ENCODE assay signal across 1 cellular context in genomic region chr1:40802078-40803075, GRCh38.
TF ChIP-seq lines count a peak whose summit lies in the region.

No MANE protein-coding gene starts in this region.

TF ChIP-seq in K562, 482 proteins besides CTCF, POLR2A, EP300 and RAD21 (continued from another document and continues in another):
- no peak; the same call in 1 of the 2 replicates for TF ChIP-seq MGA (IDR thresholded peaks at IDR 0.05)
- no peak for TF ChIP-seq BACH1 (tag; IDR thresholded peaks at IDR 0.05)
- TF ChIP-seq RB1 (IDR thresholded peaks at IDR 0.05; ENCODE audit: low read depth), result peak; percentile 45
- TF ChIP-seq ZNF124 (CRISPR knock-in tag; IDR thresholded peaks at IDR 0.05), result no peak
- TF ChIP-seq ZNF609 (CRISPR knock-in tag; IDR thresholded peaks at IDR 0.05; ENCODE audit: borderline replicate concordance), result no peak
- no peak for TF ChIP-seq TCF15 (CRISPR knock-in tag; IDR thresholded peaks at IDR 0.05)
- no peak for TF ChIP-seq ZNF282 (CRISPR knock-in tag; IDR thresholded peaks at IDR 0.05)
- peak; percentile 77 for TF ChIP-seq ZFX (CRISPR knock-in tag; IDR thresholded peaks at IDR 0.05)
- peak; percentile 99 for TF ChIP-seq L3MBTL2 (IDR thresholded peaks at IDR 0.05)
- TF ChIP-seq, protein P1, sequence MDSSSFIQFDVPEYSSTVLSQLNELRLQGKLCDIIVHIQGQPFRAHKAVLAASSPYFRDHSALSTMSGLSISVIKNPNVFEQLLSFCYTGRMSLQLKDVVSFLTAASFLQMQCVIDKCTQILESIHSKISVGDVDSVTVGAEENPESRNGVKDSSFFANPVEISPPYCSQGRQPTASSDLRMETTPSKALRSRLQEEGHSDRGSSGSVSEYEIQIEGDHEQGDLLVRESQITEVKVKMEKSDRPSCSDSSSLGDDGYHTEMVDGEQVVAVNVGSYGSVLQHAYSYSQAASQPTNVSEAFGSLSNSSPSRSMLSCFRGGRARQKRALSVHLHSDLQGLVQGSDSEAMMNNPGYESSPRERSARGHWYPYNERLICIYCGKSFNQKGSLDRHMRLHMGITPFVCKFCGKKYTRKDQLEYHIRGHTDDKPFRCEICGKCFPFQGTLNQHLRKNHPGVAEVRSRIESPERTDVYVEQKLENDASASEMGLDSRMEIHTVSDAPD (CRISPR knock-in tag; IDR thresholded peaks at IDR 0.05), result no peak
- TF ChIP-seq ZNF639 (CRISPR knock-in tag; conservative IDR thresholded peaks at IDR 0.05 in 1 of 2, IDR thresholded peaks at IDR 0.05 in 1 of 2), result 0 out of 4 replicates have a peak, but pooled peaks of 1 of the 2 experiments have one; percentile 52
- no peak for TF ChIP-seq RBM34 (IDR thresholded peaks at IDR 0.05; ENCODE audit: borderline replicate concordance, insufficient read depth, low read length)
- TF ChIP-seq TEAD1 (CRISPR knock-in tag; IDR thresholded peaks at IDR 0.05), result peak in 1 of 2 experiments; percentile 46; a peak in 1 of 4 replicates
- TF ChIP-seq ZNF740 (CRISPR knock-in tag; IDR thresholded peaks at IDR 0.05), result no peak
- no peak for TF ChIP-seq ZNF740 (tag; IDR thresholded peaks at IDR 0.05)
- TF ChIP-seq SNRNP70 (optimal IDR thresholded peaks at IDR 0.05; ENCODE audit: low read depth, low read length), result no peak
- TF ChIP-seq, protein P2, sequence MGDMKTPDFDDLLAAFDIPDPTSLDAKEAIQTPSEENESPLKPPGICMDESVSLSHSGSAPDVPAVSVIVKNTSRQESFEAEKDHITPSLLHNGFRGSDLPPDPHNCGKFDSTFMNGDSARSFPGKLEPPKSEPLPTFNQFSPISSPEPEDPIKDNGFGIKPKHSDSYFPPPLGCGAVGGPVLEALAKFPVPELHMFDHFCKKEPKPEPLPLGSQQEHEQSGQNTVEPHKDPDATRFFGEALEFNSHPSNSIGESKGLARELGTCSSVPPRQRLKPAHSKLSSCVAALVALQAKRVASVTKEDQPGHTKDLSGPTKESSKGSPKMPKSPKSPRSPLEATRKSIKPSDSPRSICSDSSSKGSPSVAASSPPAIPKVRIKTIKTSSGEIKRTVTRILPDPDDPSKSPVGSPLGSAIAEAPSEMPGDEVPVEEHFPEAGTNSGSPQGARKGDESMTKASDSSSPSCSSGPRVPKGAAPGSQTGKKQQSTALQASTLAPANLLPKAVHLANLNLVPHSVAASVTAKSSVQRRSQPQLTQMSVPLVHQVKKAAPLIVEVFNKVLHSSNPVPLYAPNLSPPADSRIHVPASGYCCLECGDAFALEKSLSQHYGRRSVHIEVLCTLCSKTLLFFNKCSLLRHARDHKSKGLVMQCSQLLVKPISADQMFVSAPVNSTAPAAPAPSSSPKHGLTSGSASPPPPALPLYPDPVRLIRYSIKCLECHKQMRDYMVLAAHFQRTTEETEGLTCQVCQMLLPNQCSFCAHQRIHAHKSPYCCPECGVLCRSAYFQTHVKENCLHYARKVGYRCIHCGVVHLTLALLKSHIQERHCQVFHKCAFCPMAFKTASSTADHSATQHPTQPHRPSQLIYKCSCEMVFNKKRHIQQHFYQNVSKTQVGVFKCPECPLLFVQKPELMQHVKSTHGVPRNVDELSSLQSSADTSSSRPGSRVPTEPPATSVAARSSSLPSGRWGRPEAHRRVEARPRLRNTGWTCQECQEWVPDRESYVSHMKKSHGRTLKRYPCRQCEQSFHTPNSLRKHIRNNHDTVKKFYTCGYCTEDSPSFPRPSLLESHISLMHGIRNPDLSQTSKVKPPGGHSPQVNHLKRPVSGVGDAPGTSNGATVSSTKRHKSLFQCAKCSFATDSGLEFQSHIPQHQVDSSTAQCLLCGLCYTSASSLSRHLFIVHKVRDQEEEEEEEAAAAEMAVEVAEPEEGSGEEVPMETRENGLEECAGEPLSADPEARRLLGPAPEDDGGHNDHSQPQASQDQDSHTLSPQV (IDR thresholded peaks at IDR 0.05), result no peak
- no peak for TF ChIP-seq SNIP1 (IDR thresholded peaks at IDR 0.05; ENCODE audit: low read depth)
- TF ChIP-seq, protein P3, sequence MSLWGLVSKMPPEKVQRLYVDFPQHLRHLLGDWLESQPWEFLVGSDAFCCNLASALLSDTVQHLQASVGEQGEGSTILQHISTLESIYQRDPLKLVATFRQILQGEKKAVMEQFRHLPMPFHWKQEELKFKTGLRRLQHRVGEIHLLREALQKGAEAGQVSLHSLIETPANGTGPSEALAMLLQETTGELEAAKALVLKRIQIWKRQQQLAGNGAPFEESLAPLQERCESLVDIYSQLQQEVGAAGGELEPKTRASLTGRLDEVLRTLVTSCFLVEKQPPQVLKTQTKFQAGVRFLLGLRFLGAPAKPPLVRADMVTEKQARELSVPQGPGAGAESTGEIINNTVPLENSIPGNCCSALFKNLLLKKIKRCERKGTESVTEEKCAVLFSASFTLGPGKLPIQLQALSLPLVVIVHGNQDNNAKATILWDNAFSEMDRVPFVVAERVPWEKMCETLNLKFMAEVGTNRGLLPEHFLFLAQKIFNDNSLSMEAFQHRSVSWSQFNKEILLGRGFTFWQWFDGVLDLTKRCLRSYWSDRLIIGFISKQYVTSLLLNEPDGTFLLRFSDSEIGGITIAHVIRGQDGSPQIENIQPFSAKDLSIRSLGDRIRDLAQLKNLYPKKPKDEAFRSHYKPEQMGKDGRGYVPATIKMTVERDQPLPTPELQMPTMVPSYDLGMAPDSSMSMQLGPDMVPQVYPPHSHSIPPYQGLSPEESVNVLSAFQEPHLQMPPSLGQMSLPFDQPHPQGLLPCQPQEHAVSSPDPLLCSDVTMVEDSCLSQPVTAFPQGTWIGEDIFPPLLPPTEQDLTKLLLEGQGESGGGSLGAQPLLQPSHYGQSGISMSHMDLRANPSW (CRISPR knock-in tag; IDR thresholded peaks at IDR 0.05), result no peak
